34 cellular contexts compared by ENCODE assay signal in the genomic region with DNA sequence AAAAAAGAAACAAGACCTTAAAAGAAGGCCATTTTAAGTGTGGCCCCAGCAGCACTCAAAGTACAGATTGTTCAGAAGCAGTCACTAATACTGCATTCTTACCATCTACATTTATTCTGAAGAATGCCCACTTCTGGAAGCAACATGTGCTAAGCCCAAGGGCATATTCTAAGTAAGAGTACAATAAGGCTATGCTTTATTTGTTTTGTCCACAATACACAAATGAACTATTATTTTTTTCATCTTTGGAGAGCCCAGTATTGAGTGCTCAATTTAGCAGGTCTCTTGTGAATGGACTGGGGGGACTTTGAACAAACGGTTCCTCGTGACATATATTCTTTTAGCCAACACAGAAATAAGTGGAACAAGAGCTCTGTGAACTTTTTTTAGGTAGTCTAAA.
"Had no signal": no experiment of that assay in that cellular context is flagged by ENCODE, and none has a peak within 500 bp of the region (broad histone marks: within the 10 kb centered on the region; RNA-seq: fewer than 3 reads in every experiment).

No MANE protein-coding gene starts in this region.

- H3K27me3 Mint-ChIP-seq: activated B cell treated with CpG ODN at 0.5 μM for 24 hours; activated CD4-positive, alpha-beta memory T cell treated with anti-CD3 and anti-CD28 coated beads for 36 hours; activated CD4-positive, alpha-beta T cell treated with anti-CD3 and anti-CD28 coated beads, Interleukin-2, amount 10 ng/mL, durations not matched to agents 24 days and 14 days; activated CD8-positive, alpha-beta T cell treated with anti-CD3 and anti-CD28 coated beads for 36 hours; activated naive CD8-positive, alpha-beta T cell treated with anti-CD3 and anti-CD28 coated beads for 36 hours; activated T-helper 17 cell treated with anti-CD3 and anti-CD28 coated beads, Interleukin-2, amount 50 U/mL, for 72 hours had no signal

- H3K27ac ChIP-seq: adrenal gland, body of pancreas, brain microvascular endothelial cell, breast epithelium, VCaP had no signal

- H3K4me3 Mint-ChIP-seq: activated B cell treated with CpG ODN at 0.5 μM for 24 hours; activated CD4-positive, alpha-beta memory T cell treated with anti-CD3 and anti-CD28 coated beads for 36 hours; activated CD4-positive, alpha-beta T cell treated with anti-CD3 and anti-CD28 coated beads, Interleukin-2, amount 10 ng/mL, durations not matched to agents 24 days and 14 days; activated CD8-positive, alpha-beta T cell treated with anti-CD3 and anti-CD28 coated beads for 36 hours; activated naive CD4-positive, alpha-beta T cell treated with anti-CD3 and anti-CD28 coated beads for 36 hours; activated naive CD8-positive, alpha-beta T cell treated with anti-CD3 and anti-CD28 coated beads for 36 hours; activated T-cell treated with anti-CD3 and anti-CD28 coated beads, Interleukin-2, amount 50 U/mL, for 4 hours; activated T-cell treated with anti-CD3 and anti-CD28 coated beads, Interleukin-2, amount 50 U/mL, for 72 hours; activated T-helper 1 cell treated with anti-CD3 and anti-CD28 coated beads, Interleukin-12 subunit alpha, Interleukin-12 subunit beta, Interleukin-2, Interleukin-4 antibody, amounts not matched to agents 30 ng/mL and 10 ng/mL and 1 ng/mL, durations not matched to agents 14 hours and 24 hours and 36 hours; activated T-helper 17 cell treated with anti-CD3 and anti-CD28 coated beads, Interleukin-2, amount 50 U/mL, for 72 hours; T-helper 1 cell treated with Interleukin-12 subunit alpha and Interleukin-12 subunit beta and Interleukin-4 antibody, amounts not matched to agents 30 μg/mL and 1 μg/mL, for 36 hours; T-helper 2 cell treated with Interferon-gamma antibody and Interleukin-4, amounts not matched to agents 5 μg/mL and 100 μg/mL, for 36 hours had no signal

- H3K9me3 Mint-ChIP-seq: activated CD4-positive, alpha-beta memory T cell treated with anti-CD3 and anti-CD28 coated beads for 36 hours; activated CD4-positive, alpha-beta T cell treated with anti-CD3 and anti-CD28 coated beads, Interleukin-2, amount 10 ng/mL, durations not matched to agents 24 days and 14 days; activated CD8-positive, alpha-beta T cell treated with anti-CD3 and anti-CD28 coated beads for 36 hours; activated naive CD4-positive, alpha-beta T cell treated with anti-CD3 and anti-CD28 coated beads for 36 hours; activated naive CD4-positive, alpha-beta T cell treated with anti-CD3 and anti-CD28 coated beads, Interleukin-2, amount 50 U/mL, for 72 hours; activated naive CD8-positive, alpha-beta T cell treated with anti-CD3 and anti-CD28 coated beads for 36 hours; activated T-cell treated with anti-CD3 and anti-CD28 coated beads, Interleukin-2, amount 50 U/mL, for 4 hours; activated T-cell treated with anti-CD3 and anti-CD28 coated beads, Interleukin-2, amount 50 U/mL, for 72 hours; activated T-helper 1 cell treated with anti-CD3 and anti-CD28 coated beads, Interleukin-12 subunit alpha, Interleukin-12 subunit beta, Interleukin-2, Interleukin-4 antibody, amounts not matched to agents 30 ng/mL and 10 ng/mL and 1 ng/mL, durations not matched to agents 14 hours and 24 hours and 36 hours; activated T-helper 17 cell treated with anti-CD3 and anti-CD28 coated beads, Interleukin-2, amount 50 U/mL, for 72 hours; T-helper 1 cell treated with Interleukin-12 subunit alpha and Interleukin-12 subunit beta and Interleukin-4 antibody, amounts not matched to agents 30 μg/mL and 1 μg/mL, for 36 hours; T-helper 2 cell treated with Interferon-gamma antibody and Interleukin-4, amounts not matched to agents 5 μg/mL and 100 μg/mL, for 36 hours had no signal

- DNase-seq: activated B cell treated with CpG ODN at 0.5 μM for 24 hours; activated CD4-positive, alpha-beta memory T cell treated with anti-CD3 and anti-CD28 coated beads for 36 hours; activated CD4-positive, alpha-beta T cell treated with anti-CD3 and anti-CD28 coated beads for 4 hours; activated CD4-positive, alpha-beta T cell treated with anti-CD3 and anti-CD28 coated beads, Interleukin-2, amount 10 ng/mL, durations not matched to agents 24 days and 14 days; activated CD4-positive, alpha-beta T cell treated with anti-CD3 and anti-CD28 coated beads, Interleukin-2, amount 50 U/mL, for 1 hour; activated CD4-positive, alpha-beta T cell treated with anti-CD3 and anti-CD28 coated beads, Interleukin-2, amount 50 U/mL, for 4 hours; activated CD4-positive, CD25-positive, alpha-beta regulatory T cell treated with anti-CD3 and anti-CD28 coated beads, Interleukin-2, amount 50 U/mL, for 72 hours; activated CD8-positive, alpha-beta memory T cell treated with anti-CD3 and anti-CD28 coated beads, Interleukin-2, amount 50 U/mL, for 4 hours; activated CD8-positive, alpha-beta T cell treated with anti-CD3 and anti-CD28 coated beads for 36 hours; activated effector memory CD4-positive, alpha-beta T cell treated with anti-CD3 and anti-CD28 coated beads, Interleukin-2, amount 50 U/mL, for 16 hours; activated gamma-delta T cell treated with Interleukin-2 at 50 U/mL for 16 hours; activated naive CD4-positive, alpha-beta T cell; activated naive CD4-positive, alpha-beta T cell treated with anti-CD3 and anti-CD28 coated beads for 36 hours; activated naive CD4-positive, alpha-beta T cell treated with anti-CD3 and anti-CD28 coated beads, Interleukin-2, amount 50 U/mL, for 16 hours; activated naive CD8-positive, alpha-beta T cell treated with anti-CD3 and anti-CD28 coated beads for 36 hours; activated T-cell treated with anti-CD3 and anti-CD28 coated beads for 4 hours; activated T-cell treated with anti-CD3 and anti-CD28 coated beads, Interleukin-2, amount 50 U/mL, for 1 hour; activated T-cell treated with anti-CD3 and anti-CD28 coated beads, Interleukin-2, amount 50 U/mL, for 4 hours; activated T-cell treated with anti-CD3 and anti-CD28 coated beads, Interleukin-2, amount 50 U/mL, for 72 hours; adrenal gland; amniotic stem cell; aorta; body of pancreas; brain microvascular endothelial cell; central memory CD4-positive, alpha-beta T cell; T-helper 2 cell; T-helper 9 cell had no signal

- H3K4me3 ChIP-seq: adrenal gland, body of pancreas, breast epithelium had no signal

- H3K9me3 ChIP-seq: adrenal gland, body of pancreas, breast epithelium had no signal

- H3K36me3 Mint-ChIP-seq: activated CD4-positive, alpha-beta memory T cell treated with anti-CD3 and anti-CD28 coated beads for 36 hours; activated naive CD4-positive, alpha-beta T cell treated with anti-CD3 and anti-CD28 coated beads, Interleukin-2, amount 50 U/mL, for 72 hours; activated naive CD8-positive, alpha-beta T cell treated with anti-CD3 and anti-CD28 coated beads for 36 hours had no signal

- H3K27me3 ChIP-seq: adrenal gland, body of pancreas, brain microvascular endothelial cell, breast epithelium had no signal

- H3K36me3 ChIP-seq: adrenal gland, brain microvascular endothelial cell, breast epithelium had no signal

- H3K27ac Mint-ChIP-seq: activated B cell treated with CpG ODN at 0.5 μM for 24 hours; activated CD4-positive, alpha-beta memory T cell treated with anti-CD3 and anti-CD28 coated beads for 36 hours; activated CD4-positive, alpha-beta T cell treated with anti-CD3 and anti-CD28 coated beads, Interleukin-2, amount 10 ng/mL, durations not matched to agents 24 days and 14 days; activated CD8-positive, alpha-beta T cell treated with anti-CD3 and anti-CD28 coated beads for 36 hours; activated naive CD4-positive, alpha-beta T cell treated with anti-CD3 and anti-CD28 coated beads for 36 hours; activated naive CD4-positive, alpha-beta T cell treated with anti-CD3 and anti-CD28 coated beads, Interleukin-2, amount 50 U/mL, for 72 hours; activated naive CD8-positive, alpha-beta T cell treated with anti-CD3 and anti-CD28 coated beads for 36 hours; activated T-cell treated with anti-CD3 and anti-CD28 coated beads, Interleukin-2, amount 50 U/mL, for 72 hours; activated T-helper 1 cell treated with anti-CD3 and anti-CD28 coated beads, Interleukin-12 subunit alpha, Interleukin-12 subunit beta, Interleukin-2, Interleukin-4 antibody, amounts not matched to agents 30 ng/mL and 10 ng/mL and 1 ng/mL, durations not matched to agents 14 hours and 24 hours and 36 hours; activated T-helper 17 cell treated with anti-CD3 and anti-CD28 coated beads, Interleukin-2, amount 50 U/mL, for 72 hours; T-helper 1 cell treated with Interleukin-12 subunit alpha and Interleukin-12 subunit beta and Interleukin-4 antibody, amounts not matched to agents 30 μg/mL and 1 μg/mL, for 36 hours; T-helper 2 cell treated with Interferon-gamma antibody and Interleukin-4, amounts not matched to agents 5 μg/mL and 100 μg/mL, for 36 hours had no signal

- H3K4me1 Mint-ChIP-seq: activated B cell treated with CpG ODN at 0.5 μM for 24 hours; activated CD4-positive, alpha-beta T cell treated with anti-CD3 and anti-CD28 coated beads, Interleukin-2, amount 10 ng/mL, durations not matched to agents 24 days and 14 days; activated naive CD8-positive, alpha-beta T cell treated with anti-CD3 and anti-CD28 coated beads for 36 hours; activated T-helper 17 cell treated with anti-CD3 and anti-CD28 coated beads, Interleukin-2, amount 50 U/mL, for 72 hours had no signal

- H3K4me1 ChIP-seq: adrenal gland, body of pancreas, breast epithelium had no signal
